Comparison of ENCODE assay signal across 9 cellular contexts in the genomic region with DNA sequence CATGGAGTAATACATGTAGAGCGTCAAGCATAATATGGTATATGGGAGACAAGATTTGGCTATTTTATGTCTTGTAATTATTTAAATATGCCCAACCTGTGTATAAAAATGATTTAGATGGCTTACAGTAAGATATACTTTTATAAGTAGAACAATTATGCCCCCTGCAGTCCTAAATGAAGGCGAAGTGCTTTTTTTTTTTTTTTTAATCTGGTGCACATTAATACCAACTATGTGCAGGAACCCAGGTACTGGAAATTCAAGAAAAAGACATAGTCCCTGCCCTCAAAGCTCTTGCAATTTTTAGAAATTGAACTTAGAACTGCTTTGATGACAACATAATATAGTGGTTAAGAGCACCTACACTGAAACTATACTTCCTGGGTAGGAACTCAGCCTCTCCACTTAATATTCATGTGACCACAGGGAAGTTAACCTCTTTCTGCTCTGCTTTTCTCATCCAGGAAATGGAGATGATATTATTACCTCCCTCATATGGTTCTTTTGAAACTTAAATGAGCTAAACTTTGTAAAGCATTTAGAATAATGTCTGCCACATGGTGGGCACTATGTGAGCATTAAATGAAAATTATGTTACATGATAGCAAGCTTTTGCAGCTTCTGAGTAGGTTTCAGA. TPM values are rescaled to one million over a fixed set of nuclear protein-coding genes. Genes with fewer than 3 reads are reported as not detected.
DNase-seq lines count a peak whose midpoint lies in the region; ATAC-seq and TF ChIP-seq lines count a peak whose summit lies in the region.
"Had no signal": no experiment of that assay in that cellular context is flagged by ENCODE, and none has a peak within 500 bp of the region (broad histone marks: within the 10 kb centered on the region; RNA-seq: fewer than 3 reads in every experiment).

No MANE protein-coding gene starts in this region.

- peak; percentile 48 for DNase-seq in CD1c-positive myeloid dendritic cell (ENCODE audit: extremely low spot score)
- peak; percentile 45 for DNase-seq in HT-29 (ENCODE audit: low spot score)
- peak; percentile 50 for DNase-seq in kidney tubule cell (ENCODE audit: low spot score)
- DNase-seq in NCI-H1436 (lab: John Stamatoyannopoulos, UW) = no peak
- DNase-seq in UCSD-AML1 (lab: John Stamatoyannopoulos, UW; ENCODE audit: unreplicated experiment) = no peak
- no peak for DNase-seq in stimulated activated CD4-positive, alpha-beta T cell treated with anti-CD3 and anti-CD28 coated beads, Interleukin-2, amount 100 ng/mL, for 48 hours
- DNase-seq: activated T-cell treated with anti-CD3 and anti-CD28 coated beads, Interleukin-2, amount 50 U/mL, for 48 hours had no signal

- peak; percentile 73 for TF ChIP-seq CTCF in VCaP (conservative IDR thresholded peaks at IDR 0.05)

- H3K27ac ChIP-seq in VCaP = no peak overlapping the region

- no peak for ATAC-seq in GM21360 (IDR thresholded peaks at IDR 0.05; ENCODE audit: unreplicated experiment)

RNA-seq across cellular contexts. Expression of a gene that starts 38.1 kb away (rescaled TPM):
- total RNA-seq in HT-29 (2014; rRNA removed; shearing (Covaris generic)) = 22.2 and 25.4 TPM in 2 replicates

Comparison
In these comparisons a context has a peak if more than half of its experiments do, and no peak if none do; other contexts are left out.
1. DNase-seq: peak in CD1c-positive myeloid dendritic cell (single experiment), HT-29 (single experiment) and kidney tubule cell (single experiment); none in NCI-H1436 (single experiment), UCSD-AML1 (single experiment) and stimulated activated CD4-positive, alpha-beta T cell treated with anti-CD3 and anti-CD28 coated beads, Interleukin-2, amount 100 ng/mL, for 48 hours (0 of 2).